15 cellular contexts compared by ENCODE assay signal in the genomic region with DNA sequence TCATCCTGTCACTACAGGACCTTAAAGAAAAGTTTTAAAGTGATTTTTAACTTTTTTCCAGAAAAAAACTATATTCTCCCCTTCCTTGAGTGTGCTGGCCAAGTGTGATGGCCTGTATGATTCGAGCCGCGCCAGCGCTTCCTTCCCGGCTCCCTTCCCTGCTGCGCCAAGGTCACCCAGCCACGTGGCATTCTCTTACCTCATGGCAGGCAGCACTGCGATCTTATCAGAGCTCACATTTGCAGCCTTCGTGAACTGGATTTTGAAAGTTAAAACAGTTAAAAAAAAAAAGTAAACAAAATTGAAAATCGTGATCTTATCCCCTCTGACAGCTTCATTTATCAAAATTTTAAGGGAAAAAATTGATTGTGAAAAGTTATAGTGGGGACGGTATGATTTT.
A peak's percentile ranks its signal among the peaks of the same experiment; 100 is the strongest.
DNase-seq lines count a peak whose midpoint lies in the region; ATAC-seq, FAIRE-seq and TF ChIP-seq lines count a peak whose summit lies in the region.
"Had no signal": no experiment of that assay in that cellular context is flagged by ENCODE, and none has a peak within 500 bp of the region (broad histone marks: within the 10 kb centered on the region; RNA-seq: fewer than 3 reads in every experiment).

No MANE protein-coding gene starts in this region.

- no peak overlapping the region for H3K14ac ChIP-seq in H1 (ENCODE audit: insufficient read length)

- no peak overlapping the region for H4K8ac ChIP-seq in H1 (ENCODE audit: extremely low read depth, insufficient read depth, low read length)

- no peak for TF ChIP-seq CTCF in C4-2B (conservative IDR thresholded peaks at IDR 0.05)
- TF ChIP-seq CTCF in H1 (IDR thresholded peaks at IDR 0.05; ENCODE audit: control extremely low read depth in 1 of 3, insufficient read depth in 1 of 3, low read depth in 1 of 3, low read length in 3 of 3): no peak
- TF ChIP-seq CTCF in pancreas (IDR thresholded peaks at IDR 0.05): no peak

- no peak for TF ChIP-seq POLR2A in H1 (IDR thresholded peaks at IDR 0.05; ENCODE audit: control extremely low read depth in 1 of 2, low read depth in 2 of 2, low read length in 2 of 2)

- H3K79me1 ChIP-seq in H1 (ENCODE audit: low read depth, low read length): no peaks in the 10 kb centered on the region

- H4K5ac ChIP-seq in H1 (ENCODE audit: insufficient read length, low read depth, low read length): no peak overlapping the region

- H3K4me3 ChIP-seq in HUES48 (ENCODE audit: low read depth, low read length) (no peak overlapping the region), H1 (ENCODE audit: extremely low read depth in 1 of 4, insufficient read depth in 2 of 4, low read depth in 3 of 4, low read length in 4 of 4) (no peak overlapping the region), pancreas (no peak overlapping the region)
- H3K4me3 ChIP-seq: MG63 had no signal

- intact Hi-C loops in pancreas (cut with DNase I): no loop called here

- H3K79me2 ChIP-seq in H1 (ENCODE audit: control insufficient read depth in 1 of 2, insufficient read depth in 2 of 2, low read length in 2 of 2): no peaks in the 10 kb centered on the region

- H3K36me3 ChIP-seq in HUES48 (ENCODE audit: control insufficient read depth, insufficient read depth, low read length): no peaks in the 10 kb centered on the region
- H3K36me3 ChIP-seq in H1 (ENCODE audit: control insufficient read depth in 2 of 4, insufficient read depth in 4 of 4, low read length in 3 of 4): no peaks in the 10 kb centered on the region
- H3K36me3 ChIP-seq in pancreas: no peaks in the 10 kb centered on the region
- H3K36me3 ChIP-seq: MG63 had no signal

- DNase-seq in H1 (ENCODE audit: low read depth in 1 of 2, low spot score in 2 of 2) (no peak), pancreas (peak; percentile 56 to 73 (median 60)), NCI-H69 (lab: John Stamatoyannopoulos, UW) (no peak), caudate nucleus (lab: John Stamatoyannopoulos, UW) (no peak), NCI-H2029 treated with DMSO at 0.1 percent for 48 hours (lab: John Stamatoyannopoulos, UW) (no peak)
- DNase-seq: DMS153; MG63; NCI-H1092; NCI-H1694 treated with DMSO at 0.1 percent for 48 hours; NCI-H526 treated with DMSO at 0.1 percent for 48 hours; NK-92 treated with Interleukin-12 subunit alpha and Interleukin-12 subunit beta, amount 100 ng/mL, for 24 hours; SHP77 treated with DMSO at 0.1 percent for 48 hours had no signal

- no peak overlapping the region for H2AFZ ChIP-seq in H1 (ENCODE audit: low read length)

- H4K91ac ChIP-seq in H1 (replicated peaks; ENCODE audit: insufficient read length, low read length): peak overlapping the region; percentile 66

- TF ChIP-seq EP300 in H1 (IDR thresholded peaks at IDR 0.05; ENCODE audit: borderline replicate concordance in 1 of 2, low read depth in 2 of 2, low read length in 2 of 2): no peak

- H2BK120ac ChIP-seq in H1 (replicated peaks; ENCODE audit: low read depth, low read length): peak overlapping the region; percentile 70

- no peak overlapping the region for H3K4me2 ChIP-seq in H1 (ENCODE audit: insufficient read depth in 1 of 2, low read depth in 2 of 2, low read length in 2 of 2)

- no peak overlapping the region for H2BK20ac ChIP-seq in H1 (ENCODE audit: low read length)

- H2AK5ac ChIP-seq in H1 (ENCODE audit: low read depth, low read length): no peak overlapping the region

- H2BK5ac ChIP-seq in H1 (ENCODE audit: low read depth, low read length): no peak overlapping the region

- H3K9ac ChIP-seq in HUES48 (ENCODE audit: low read depth, low read length) (no peak overlapping the region), H1 (replicated peaks in 1 of 4; ENCODE audit: extremely low read depth in 1 of 4, low read depth in 3 of 4, low read length in 3 of 4) (no peak overlapping the region)

- peaks cover 20% of the 10 kb centered on the region for H3K4me1 ChIP-seq in HUES48 (ENCODE audit: control insufficient read depth, insufficient read depth, low read length)
- H3K4me1 ChIP-seq in H1 (replicated peaks in 1 of 4; ENCODE audit: control insufficient read depth in 3 of 4, insufficient read depth in 4 of 4, low read length in 3 of 4): 0 out of 7 replicates have a peak, but pooled peaks cover 0 to 2% (median 0%) of the 10 kb centered on the region in 4 experiments
- no peaks in the 10 kb centered on the region for H3K4me1 ChIP-seq in pancreas

- no peak overlapping the region for H3K23ac ChIP-seq in H1 (ENCODE audit: insufficient read length)

- H2BK12ac ChIP-seq in H1 (ENCODE audit: low read depth, low read length): no peak overlapping the region

- peak; percentile 82 to 96 (median 91) for ATAC-seq in pancreas
- ATAC-seq in GM18511 (IDR thresholded peaks at IDR 0.05; ENCODE audit: unreplicated experiment): no peak

- no peak for TF ChIP-seq RAD21 in H1 (IDR thresholded peaks at IDR 0.05 in 1 of 2, conservative IDR thresholded peaks at IDR 0.05 in 1 of 2; ENCODE audit: low read depth in 2 of 2, low read length in 2 of 2)

- H3K56ac ChIP-seq in H1 (replicated peaks; ENCODE audit: insufficient read length, low read depth, low read length): no peak overlapping the region

- 75% methylated on average over 11 of the region's 11 CpGs; no CpG with 5 or more reads in 1 of the 2 experiments for WGBS in H1 (ENCODE audit: extremely low coverage in 1 of 2, insufficient coverage in 1 of 2, insufficient read length in 1 of 2, insufficient replicate concordance in 2 of 2, low coverage in 1 of 2, low lambda C conversion rate in 2 of 2, missing lambda C conversion rate in 1 of 2), 2 experiments
- WGBS in pancreas, 2 donors: 40 to 41% methylated on average over 11 of the region's 11 CpGs

- no peak overlapping the region for H3K4ac ChIP-seq in H1 (replicated peaks; ENCODE audit: insufficient read length, low read depth, low read length)

- no peaks in the 10 kb centered on the region for H3K9me3 ChIP-seq in HUES48 (ENCODE audit: control insufficient read depth, insufficient read depth, low read length)
- no peaks in the 10 kb centered on the region for H3K9me3 ChIP-seq in H1 (ENCODE audit: insufficient read depth in 2 of 2, low read depth in 1 of 2, low read length in 1 of 2)
- H3K9me3 ChIP-seq in pancreas: no peaks in the 10 kb centered on the region
- H3K9me3 ChIP-seq: MG63 had no signal

- POLR2A ChIA-PET in H1 (lab: Charles Lee; ENCODE audit: partially characterized antibody): interaction anchor here (0.8 to 0.9 kb wide), 2 partner anchors 11 kb away, joined by 3 read pairs; no protein-coding TSS in a partner anchor

- H3K27me3 ChIP-seq in HUES48 (ENCODE audit: control insufficient read depth, insufficient read depth, low read length): no peaks in the 10 kb centered on the region
- H3K27me3 ChIP-seq in H1 (replicated peaks in 1 of 4; ENCODE audit: control insufficient read depth in 3 of 4, extremely low read depth in 1 of 4, insufficient read depth in 3 of 4, low read length in 3 of 4): no peaks in the 10 kb centered on the region
- no peaks in the 10 kb centered on the region for H3K27me3 ChIP-seq in pancreas
- H3K27me3 ChIP-seq: MG63 had no signal

- H3K18ac ChIP-seq in H1 (ENCODE audit: extremely low read depth, low read length): peak overlapping the region; percentile 89; the same call in 1 of the 2 replicates

- no peak overlapping the region for H2BK15ac ChIP-seq in H1 (ENCODE audit: low read length)

- no peaks in the 10 kb centered on the region for H3K23me2 ChIP-seq in H1 (ENCODE audit: low read depth, low read length)

- H4K20me1 ChIP-seq in H1 (replicated peaks in 1 of 2; ENCODE audit: control insufficient read depth in 1 of 2, insufficient read depth in 2 of 2, low read length in 2 of 2): no peaks in the 10 kb centered on the region

- CTCF ChIA-PET in H1 (lab: Charles Lee; ENCODE audit: partially characterized antibody): interaction anchor here (0.7 to 1.2 kb wide), 2 partner anchors 9 to 28 kb away, joined by 3 to 5 read pairs; no protein-coding TSS in a partner anchor

- H3K27ac ChIP-seq in C4-2B (peak overlapping the region; percentile 23; the same call in 1 of the 2 replicates), HUES48 (ENCODE audit: low read depth, low read length) (peak overlapping the region; percentile 59), H1 (ENCODE audit: low read depth, low read length) (no peak overlapping the region), pancreas (no peak overlapping the region), caudate nucleus (ENCODE audit: low read depth, low read length) (no peak overlapping the region)

- FAIRE-seq in H1 (lab: Jason Lieb, UNC) (no peak), pancreas (lab: Jason Lieb, UNC) (no peak)

TF ChIP-seq in H1, 55 proteins besides CTCF, POLR2A, EP300 and RAD21:
- TF ChIP-seq SIRT6 (IDR thresholded peaks at IDR 0.05; ENCODE audit: low read length) (no peak), E2F6 (IDR thresholded peaks at IDR 0.05) (peak; percentile 49; the same call in 1 of the 2 replicates)
- TF ChIP-seq, protein P1, sequence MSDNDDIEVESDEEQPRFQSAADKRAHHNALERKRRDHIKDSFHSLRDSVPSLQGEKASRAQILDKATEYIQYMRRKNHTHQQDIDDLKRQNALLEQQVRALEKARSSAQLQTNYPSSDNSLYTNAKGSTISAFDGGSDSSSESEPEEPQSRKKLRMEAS (IDR thresholded peaks at IDR 0.05): peak; percentile 88

Comparison
In these comparisons a context has a peak if more than half of its experiments do, and no peak if none do; other contexts are left out.
1. H3K27ac ChIP-seq: peak in C4-2B (single experiment) and HUES48 (single experiment); none in H1 (single experiment), pancreas (0 of 4) and caudate nucleus (single experiment).
2. DNase-seq: peak in pancreas (6 of 6); none in H1 (0 of 2), NCI-H69 (single experiment), caudate nucleus (0 of 61) and NCI-H2029 treated with DMSO at 0.1 percent for 48 hours (single experiment).